10 cellular contexts compared by ENCODE assay signal in genomic region chr12:1972856-1973317, GRCh38. TPM values are rescaled to one million over a fixed set of nuclear protein-coding genes. Genes with fewer than 3 reads are reported as not detected.
DNase-seq lines count a peak whose midpoint lies in the region; ATAC-seq and TF ChIP-seq lines count a peak whose summit lies in the region.
"Had no signal": no experiment of that assay in that cellular context is flagged by ENCODE, and none has a peak within 500 bp of the region (broad histone marks: within the 10 kb centered on the region; RNA-seq: fewer than 3 reads in every experiment).

No MANE protein-coding gene starts in this region.

- TF ChIP-seq CTCF in cardiac muscle cell (IDR thresholded peaks at IDR 0.05; ENCODE audit: low read depth, low read length) (no peak), osteoblast (IDR thresholded peaks at IDR 0.05; ENCODE audit: extremely low read depth, low read depth, low read length) (no peak), vagina (IDR thresholded peaks at IDR 0.05) (no peak), glutamatergic neuron (IDR thresholded peaks at IDR 0.05; ENCODE audit: partially characterized antibody, unreplicated experiment) (no peak)

- H3K4me3 ChIP-seq in cardiac muscle cell (peak overlapping the region; percentile 31), osteoblast (ENCODE audit: insufficient read depth, low read length) (peak overlapping the region; percentile 62), vagina (peak overlapping the region in 1 of 2 donors; percentile 2)

- DNase-seq in cardiac muscle cell (ENCODE audit: low read depth in 1 of 2, low spot score in 1 of 2) (peak; percentile 36 to 87), osteoblast (ENCODE audit: insufficient read length, low spot score, missing footprints) (peak; percentile 41), vagina (ENCODE audit: extremely low spot score in 2 of 2) (no peak), glutamatergic neuron (no peak), cortex of kidney (lab: John Stamatoyannopoulos, UW) (no peak)
- DNase-seq: activated naive CD4-positive, alpha-beta T cell treated with Interleukin-2 at 50 U/mL for 16 hours; WERI-Rb-1 had no signal

- H3K9me3 ChIP-seq in cardiac muscle cell (ENCODE audit: low read depth) = no peaks in the 10 kb centered on the region
- H3K9me3 ChIP-seq in osteoblast (ENCODE audit: low read depth, low read length) = no peaks in the 10 kb centered on the region
- no peaks in the 10 kb centered on the region for H3K9me3 ChIP-seq in vagina

- H3K4me1 Mint-ChIP-seq in glutamatergic neuron (ENCODE audit: low read depth, unreplicated experiment) = no peaks in the 10 kb centered on the region

- no peaks in the 10 kb centered on the region for H3K36me3 Mint-ChIP-seq in glutamatergic neuron (ENCODE audit: unreplicated experiment)

- no peak for ATAC-seq in HG03095 (IDR thresholded peaks at IDR 0.05; ENCODE audit: unreplicated experiment)

- peak overlapping the region; percentile 91 for H3K4me2 ChIP-seq in osteoblast (ENCODE audit: insufficient read depth, low read length)

- no peaks in the 10 kb centered on the region for H3K9me3 Mint-ChIP-seq in glutamatergic neuron (ENCODE audit: unreplicated experiment)

- no peaks in the 10 kb centered on the region for H4K20me1 ChIP-seq in osteoblast (ENCODE audit: insufficient read depth, low read length)

- H3K79me2 ChIP-seq in osteoblast (ENCODE audit: insufficient read depth, low read length) = peaks cover 2% of the 10 kb centered on the region

- H3K27me3 Mint-ChIP-seq in glutamatergic neuron (ENCODE audit: unreplicated experiment) = no peaks in the 10 kb centered on the region

- no peak for TF ChIP-seq POLR2A in vagina (IDR thresholded peaks at IDR 0.05)

- H3K27me3 ChIP-seq in cardiac muscle cell (no peaks in the 10 kb centered on the region), osteoblast (ENCODE audit: insufficient read depth, low read length) (no peaks in the 10 kb centered on the region), vagina (no peaks in the 10 kb centered on the region)

- H3K4me3 Mint-ChIP-seq in glutamatergic neuron (ENCODE audit: unreplicated experiment) = no peak overlapping the region

- H3K27ac ChIP-seq in angular gyrus (ENCODE audit: low read depth, low read length) (peak overlapping the region; percentile 45), cardiac muscle cell (peak overlapping the region; percentile 99), osteoblast (ENCODE audit: low read depth, low read length) (peak overlapping the region; percentile 94), vagina (peak overlapping the region; percentile 76)
- H3K27ac ChIP-seq: WERI-Rb-1 had no signal

- H3K27ac Mint-ChIP-seq in glutamatergic neuron (ENCODE audit: unreplicated experiment) = no peak overlapping the region

- H3K36me3 ChIP-seq in cardiac muscle cell (no peaks in the 10 kb centered on the region), osteoblast (ENCODE audit: insufficient read depth, low read length) (no peaks in the 10 kb centered on the region), vagina (no peaks in the 10 kb centered on the region)
- H3K36me3 ChIP-seq: WERI-Rb-1 had no signal

- peak overlapping the region; percentile 87 for H2AFZ ChIP-seq in osteoblast (ENCODE audit: low read length)

- intact Hi-C loops in vagina (cut with DNase I) = no loop called here

- H3K4me1 ChIP-seq in cardiac muscle cell (ENCODE audit: low read depth) = peaks cover 81% of the 10 kb centered on the region
- peaks cover 17% of the 10 kb centered on the region for H3K4me1 ChIP-seq in osteoblast (ENCODE audit: insufficient read depth, low read length)
- peaks cover 38% of the 10 kb centered on the region for H3K4me1 ChIP-seq in vagina

RNA-seq across cellular contexts. Expression of gene DCP1B, which starts 31.4 kb away (rescaled TPM):
- total RNA-seq in cardiac muscle cell (20.3 and 27.8 TPM in 2 replicates), osteoblast (13.0 and 15.3 TPM in 2 replicates), vagina (17.4 TPM), glutamatergic neuron (ENCODE audit: unreplicated experiment) (14.2 TPM)
- 27.9 and 43.8 TPM in 2 replicates for polyA plus RNA-seq in cardiac muscle cell

RNA-seq across cellular contexts. Expression of gene CACNA2D4, which starts 54.4 kb away (rescaled TPM):
- total RNA-seq in cardiac muscle cell = 0.70 and 1.3 TPM in 2 replicates
- 0.39 and 1.3 TPM in 2 replicates for polyA plus RNA-seq in cardiac muscle cell
- total RNA-seq in osteoblast = 0.72 and 0.88 TPM in 2 replicates
- total RNA-seq in vagina = 2.2 TPM
- not detected for total RNA-seq in glutamatergic neuron (ENCODE audit: unreplicated experiment)
- total RNA-seq: LHCN-M2 had no signal

Comparison
In these comparisons a context has a peak if more than half of its experiments do, and no peak if none do; other contexts are left out.
1. H3K27ac ChIP-seq: peak in every context shown above with its lines; median percentile 99 in cardiac muscle cell; 94 in osteoblast; 76 in vagina; 45 in angular gyrus.
2. DNase-seq: peak in cardiac muscle cell (2 of 2) and osteoblast (single experiment); none in vagina (0 of 2), glutamatergic neuron (single experiment) and cortex of kidney (single experiment).